ENCODE assay signal across 1 cellular context in genomic region chr11:130001491-130002351, GRCh38.
TF ChIP-seq lines count a peak whose summit lies in the region.

No MANE protein-coding gene starts in this region.

TF ChIP-seq in K562, 482 proteins besides CTCF, POLR2A, EP300 and RAD21 (continued from another document and continues in another):
- TF ChIP-seq MGA (IDR thresholded peaks at IDR 0.05) (no peak), ZNF561 (CRISPR knock-in tag; conservative IDR thresholded peaks at IDR 0.05) (no peak), ZNF311 (CRISPR knock-in tag; IDR thresholded peaks at IDR 0.05) (no peak), CHD4 (IDR thresholded peaks at IDR 0.05; ENCODE audit: insufficient read depth, insufficient replicate concordance, low read depth, low read length, poor library complexity, severe bottlenecking) (no peak), TAF9B (IDR thresholded peaks at IDR 0.05; ENCODE audit: partially characterized antibody) (no peak), ZFPM2 (CRISPR knock-in tag; IDR thresholded peaks at IDR 0.05) (no peak), ZNF174 (CRISPR knock-in tag; IDR thresholded peaks at IDR 0.05) (no peak), ZNF76 (CRISPR knock-in tag; IDR thresholded peaks at IDR 0.05; ENCODE audit: borderline replicate concordance) (no peak), ELK1 (CRISPR knock-in tag; IDR thresholded peaks at IDR 0.05) (no peak), DIDO1 (tag; IDR thresholded peaks at IDR 0.05; ENCODE audit: low read depth) (no peak), SPI1 (IDR thresholded peaks at IDR 0.05; ENCODE audit: borderline replicate concordance, low read depth, low read length) (no peak), SAP30 (IDR thresholded peaks at IDR 0.05; ENCODE audit: borderline replicate concordance, insufficient read depth, low read depth, low read length, poor library complexity, severe bottlenecking) (peak; percentile 38), HEY1 (CRISPR knock-in tag; IDR thresholded peaks at IDR 0.05; ENCODE audit: borderline replicate concordance) (no peak), ZNF232 (CRISPR knock-in tag; IDR thresholded peaks at IDR 0.05) (no peak), HNRNPH1 (optimal IDR thresholded peaks at IDR 0.05; ENCODE audit: low read depth, low read length) (no peak), CEBPZ (IDR thresholded peaks at IDR 0.05; ENCODE audit: borderline replicate concordance, low read depth, low read length) (no peak), RCOR1 (IDR thresholded peaks at IDR 0.05; ENCODE audit: borderline replicate concordance in 1 of 2, low read depth in 2 of 2, low read length in 2 of 2) (no peak), GTF2E2 (tag; IDR thresholded peaks at IDR 0.05) (no peak), ZBTB43 (CRISPR knock-in tag; IDR thresholded peaks at IDR 0.05) (no peak), FOXJ3 (CRISPR knock-in tag; IDR thresholded peaks at IDR 0.05) (no peak), HSF4 (CRISPR knock-in tag; IDR thresholded peaks at IDR 0.05; ENCODE audit: borderline replicate concordance) (no peak), MYBL2 (IDR thresholded peaks at IDR 0.05; ENCODE audit: low read depth) (no peak), MYBL2 (CRISPR knock-in tag; IDR thresholded peaks at IDR 0.05; ENCODE audit: borderline replicate concordance) (no peak), POLR2AphosphoS5 (IDR thresholded peaks at IDR 0.05; ENCODE audit: control insufficient read depth, insufficient read depth, low read depth, low read length) (no peak), NR4A1 (CRISPR knock-in tag; IDR thresholded peaks at IDR 0.05) (no peak), NR4A1 (tag; IDR thresholded peaks at IDR 0.05) (no peak), TEAD1 (CRISPR knock-in tag; IDR thresholded peaks at IDR 0.05) (no peak), RBBP5 (IDR thresholded peaks at IDR 0.05; ENCODE audit: borderline replicate concordance, insufficient read depth, low read length, poor library complexity, severe bottlenecking) (peak; percentile 63), ZNF253 (CRISPR knock-in tag; conservative IDR thresholded peaks at IDR 0.05) (no peak), ZBTB40 (IDR thresholded peaks at IDR 0.05) (no peak), ZBTB40 (CRISPR knock-in tag; IDR thresholded peaks at IDR 0.05) (no peak)
